8 cellular contexts compared by ENCODE assay signal in the genomic region with DNA sequence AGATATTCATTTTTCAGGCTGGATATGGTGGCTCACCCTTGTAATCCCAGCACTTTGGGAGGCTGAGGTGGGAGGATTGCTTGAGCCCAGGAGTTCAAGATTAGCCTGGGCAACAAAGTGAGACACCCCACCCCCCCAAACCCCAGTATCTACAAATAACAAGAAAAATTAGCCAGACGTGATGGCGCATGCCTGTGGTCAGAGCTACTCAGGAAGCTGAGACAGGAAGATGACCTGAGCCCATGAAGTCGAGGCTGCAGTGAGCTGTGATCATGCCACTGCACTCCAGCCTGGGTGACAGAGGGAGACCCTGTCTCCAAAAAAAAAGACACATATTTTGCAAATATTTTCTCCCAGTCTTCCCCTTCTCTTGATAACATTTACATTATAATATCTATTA. TPM values are rescaled to one million over a fixed set of nuclear protein-coding genes. Genes with fewer than 3 reads are reported as not detected.
A peak's percentile ranks its signal among the peaks of the same experiment; 100 is the strongest.
DNase-seq lines count a peak whose midpoint lies in the region; ATAC-seq and TF ChIP-seq lines count a peak whose summit lies in the region.
"Not testable (repeated sequence)": the region's sequence is repeated elsewhere in the genome, so short reads cannot be mapped to it uniquely, and the experiment has no call there.

No MANE protein-coding gene starts in this region.

- intact Hi-C loops in natural killer cell (cut with micrococcal nuclease): not testable (repeated sequence)

- H3K27me3 Mint-ChIP-seq in natural killer cell (ENCODE audit: low read depth in 2 of 2): not testable (repeated sequence)

- not testable (repeated sequence) for H3K4me3 Mint-ChIP-seq in natural killer cell

- ATAC-seq in GM18907 (IDR thresholded peaks at IDR 0.05; ENCODE audit: unreplicated experiment) (peak; percentile 75), GM21786 (IDR thresholded peaks at IDR 0.05; ENCODE audit: unreplicated experiment) (peak; percentile 60), HG03066 (IDR thresholded peaks at IDR 0.05; ENCODE audit: low read depth, unreplicated experiment) (peak; percentile 66), SK-N-SH treated with all-trans-retinoic acid at 6 μM for 48 hours (peak; percentile 67), natural killer cell (peak in 2 of 3 donors; percentile 62 to 72)

- H3K9ac ChIP-seq in BLaER1 treated with 17β-estradiol and CSF1 and Interleukin-3, amounts not matched to agents 10 nM and 100 nM; HUES48 (ENCODE audit: low read depth, low read length): not testable (repeated sequence)

- H3K4me1 Mint-ChIP-seq in natural killer cell: not testable (repeated sequence)

- H3K27ac ChIP-seq in BLaER1 treated with 17β-estradiol and CSF1 and Interleukin-3, amounts not matched to agents 10 nM and 100 nM: not testable (repeated sequence)
- peak overlapping the region; percentile 47 for H3K27ac ChIP-seq in HUES48 (ENCODE audit: low read depth, low read length)

- peak overlapping the region in 1 of 2 donors; percentile 33 for H3K27ac Mint-ChIP-seq in natural killer cell

- not testable (repeated sequence) for H3K4me3 ChIP-seq in BLaER1 treated with 17β-estradiol and CSF1 and Interleukin-3, amounts not matched to agents 10 nM and 100 nM; HUES48 (ENCODE audit: low read depth, low read length)

- H3K36me3 ChIP-seq in BLaER1 treated with 17β-estradiol and CSF1 and Interleukin-3, amounts not matched to agents 10 nM and 100 nM; HUES48 (ENCODE audit: control insufficient read depth, insufficient read depth, low read length): not testable (repeated sequence)

- H3K4me1 ChIP-seq in BLaER1 treated with 17β-estradiol and CSF1 and Interleukin-3, amounts not matched to agents 10 nM and 100 nM: peaks cover 0 to 11% (median 7%) of the 10 kb centered on the region in 10 experiments; a peak in 12 of 20 replicates
- H3K4me1 ChIP-seq in HUES48 (ENCODE audit: control insufficient read depth, insufficient read depth, low read length): not testable (repeated sequence)

- H3K36me3 Mint-ChIP-seq in natural killer cell: not testable (repeated sequence)

- peak; percentile 24 for DNase-seq in dermis blood vessel endothelial cell
- not testable (repeated sequence) for DNase-seq in natural killer cell

- TF ChIP-seq CTCF in natural killer cell (IDR thresholded peaks at IDR 0.05): not testable (repeated sequence)

- H3K9me3 ChIP-seq in BLaER1 treated with 17β-estradiol and CSF1 and Interleukin-3, amounts not matched to agents 10 nM and 100 nM (replicated peaks in 1 of 11); HUES48 (ENCODE audit: control insufficient read depth, insufficient read depth, low read length): not testable (repeated sequence)

- H3K9me3 Mint-ChIP-seq in natural killer cell: not testable (repeated sequence)

- H3K27me3 ChIP-seq in BLaER1 treated with 17β-estradiol and CSF1 and Interleukin-3, amounts not matched to agents 10 nM and 100 nM; HUES48 (ENCODE audit: control insufficient read depth, insufficient read depth, low read length): not testable (repeated sequence)

- H4K20me1 ChIP-seq in BLaER1 treated with 17β-estradiol and CSF1 and Interleukin-3, amounts not matched to agents 10 nM and 100 nM: not testable (repeated sequence)

- peak overlapping the region in 9 of 11 experiments; percentile 8 to 38 (median 19); a peak in 8 of 22 replicates for H3K4me2 ChIP-seq in BLaER1 treated with 17β-estradiol and CSF1 and Interleukin-3, amounts not matched to agents 10 nM and 100 nM

RNA-seq across cellular contexts. Expression of a gene that starts 51.3 kb away (rescaled TPM):
- total RNA-seq in dermis blood vessel endothelial cell: 32.3 and 40.9 TPM in 2 replicates
- total RNA-seq in natural killer cell: 1,000 to 10,000 TPM in 1 of 3 donors, 100 to 1,000 TPM in 2; 801 to 1,037 (median 830) TPM

Comparison
In these comparisons a context has a peak if more than half of its experiments do, and no peak if none do; other contexts are left out.
1. RNA of a gene that starts 51.3 kb away (total RNA-seq): 801 to 1,037 TPM in natural killer cell; 32.3 to 40.9 TPM in dermis blood vessel endothelial cell; every median in the first group is over 10 times any median in the second.
2. Peak in every context shown above with its lines, with median percentiles within 50 percentile points of each other: ATAC-seq.